In the genomic region with DNA sequence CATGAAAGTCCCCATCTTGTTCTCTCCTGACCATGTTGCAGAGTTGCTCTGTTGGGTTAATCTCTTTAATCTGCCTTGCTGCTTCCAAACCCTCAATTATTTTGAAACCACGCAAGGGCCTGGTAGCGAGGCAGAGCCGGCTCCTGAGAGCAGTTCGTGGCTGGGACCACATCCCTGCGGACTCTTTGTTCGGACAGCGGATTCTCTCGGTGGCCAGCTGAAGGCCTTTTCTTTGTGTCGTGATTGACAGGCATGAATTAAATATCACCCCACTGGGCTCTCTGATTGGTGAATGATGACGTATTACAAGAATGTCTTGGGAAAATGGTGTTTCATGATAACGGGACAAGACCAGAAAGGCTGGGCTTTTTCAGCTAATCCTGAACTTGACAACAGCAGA, we compare ENCODE assay signal across 16 cellular contexts.
DNase-seq lines count a peak whose midpoint lies in the region; ATAC-seq and TF ChIP-seq lines count a peak whose summit lies in the region.
"Had no signal": no experiment of that assay in that cellular context is flagged by ENCODE, and none has a peak within 500 bp of the region (broad histone marks: within the 10 kb centered on the region; RNA-seq: fewer than 3 reads in every experiment).

No MANE protein-coding gene starts in this region.

- H3K4me3 ChIP-seq in iPS-20b (ENCODE audit: low read length), result no peak overlapping the region
- H3K4me3 ChIP-seq: BLaER1, body of pancreas, tibial artery had no signal

- no peak for TF ChIP-seq CTCF in osteocyte (IDR thresholded peaks at IDR 0.05)

- peak; percentile 7 for DNase-seq in M059J (ENCODE audit: low read depth)
- DNase-seq in anterior cingulate cortex (lab: John Stamatoyannopoulos, UW), result peak in 53 of 58 donors; percentile 2 to 88 (median 51)
- DNase-seq in pons (ENCODE audit: low spot score), result peak; percentile 97
- DNase-seq in activated CD4-positive, alpha-beta T cell treated with anti-CD3 and anti-CD28 coated beads, Interleukin-2, amount 10 ng/mL, durations not matched to agents 7 days and 5 days, result no peak
- DNase-seq in activated CD8-positive, alpha-beta memory T cell treated with anti-CD3 and anti-CD28 coated beads, Interleukin-2, amount 10 ng/mL, durations not matched to agents 7 days and 5 days, result no peak
- DNase-seq in osteocyte (ENCODE audit: extremely low spot score, unreplicated experiment), result no peak
- DNase-seq: activated naive CD4-positive, alpha-beta T cell treated with anti-CD3 and anti-CD28 coated beads, Interleukin-2, amount 10 ng/mL, durations not matched to agents 7 days and 5 days; body of pancreas; cortex of kidney; MV-4-11; NCI-H774; tibial artery had no signal

- H3K9ac ChIP-seq in iPS-20b (ENCODE audit: low read depth, low read length), result peak overlapping the region; percentile 54; the same call in 1 of the 2 replicates
- H3K9ac ChIP-seq: BLaER1 had no signal

- CTCF ChIA-PET in activated CD4-positive, alpha-beta T cell treated with anti-CD3 and anti-CD28 coated beads, Interleukin-2, amount 10 ng/mL, durations not matched to agents 7 days and 5 days (lab: Charles Lee), result no interaction called here
- CTCF ChIA-PET in activated CD8-positive, alpha-beta memory T cell treated with anti-CD3 and anti-CD28 coated beads, Interleukin-2, amount 10 ng/mL, durations not matched to agents 7 days and 5 days (lab: Charles Lee), result no interaction called here

- no peak overlapping the region for H3K27ac Mint-ChIP-seq in activated CD4-positive, alpha-beta T cell treated with anti-CD3 and anti-CD28 coated beads, Interleukin-2, amount 10 ng/mL, durations not matched to agents 7 days and 5 days
- no peak overlapping the region for H3K27ac Mint-ChIP-seq in activated CD8-positive, alpha-beta memory T cell treated with anti-CD3 and anti-CD28 coated beads, Interleukin-2, amount 10 ng/mL, durations not matched to agents 7 days and 5 days
- no peak overlapping the region for H3K27ac Mint-ChIP-seq in osteocyte (ENCODE audit: unreplicated experiment)
- H3K27ac Mint-ChIP-seq: activated naive CD4-positive, alpha-beta T cell treated with anti-CD3 and anti-CD28 coated beads, Interleukin-2, amount 10 ng/mL, durations not matched to agents 7 days and 5 days; stimulated activated effector memory CD8-positive, alpha-beta T cell treated with anti-CD3 and anti-CD28 coated beads, Interleukin-12 subunit alpha, Interleukin-12 subunit beta, amount 100 ng/mL, for 72 hours had no signal

- peaks cover 3% of the 10 kb centered on the region; the same call in 1 of the 2 replicates for H3K4me1 ChIP-seq in iPS-20b (ENCODE audit: insufficient read depth, low read length)
- H3K4me1 ChIP-seq: BLaER1, body of pancreas, tibial artery had no signal

- H3K27me3 ChIP-seq in iPS-20b (ENCODE audit: insufficient read depth, low read length), result no peaks in the 10 kb centered on the region
- H3K27me3 ChIP-seq: BLaER1, body of pancreas, tibial artery had no signal

- no peaks in the 10 kb centered on the region for H3K36me3 Mint-ChIP-seq in activated CD4-positive, alpha-beta T cell treated with anti-CD3 and anti-CD28 coated beads, Interleukin-2, amount 10 ng/mL, durations not matched to agents 7 days and 5 days (ENCODE audit: low read depth)
- H3K36me3 Mint-ChIP-seq in activated CD8-positive, alpha-beta memory T cell treated with anti-CD3 and anti-CD28 coated beads, Interleukin-2, amount 10 ng/mL, durations not matched to agents 7 days and 5 days, result no peaks in the 10 kb centered on the region
- H3K36me3 Mint-ChIP-seq in osteocyte (ENCODE audit: unreplicated experiment), result no peaks in the 10 kb centered on the region
- H3K36me3 Mint-ChIP-seq: activated naive CD4-positive, alpha-beta T cell treated with anti-CD3 and anti-CD28 coated beads, Interleukin-2, amount 10 ng/mL, durations not matched to agents 7 days and 5 days; stimulated activated effector memory CD8-positive, alpha-beta T cell treated with anti-CD3 and anti-CD28 coated beads, Interleukin-12 subunit alpha, Interleukin-12 subunit beta, amount 100 ng/mL, for 72 hours had no signal

- H3K27ac ChIP-seq in iPS-20b (ENCODE audit: low read length), result no peak overlapping the region
- H3K27ac ChIP-seq: BLaER1, body of pancreas, tibial artery had no signal

- H3K9me3 Mint-ChIP-seq in activated CD4-positive, alpha-beta T cell treated with anti-CD3 and anti-CD28 coated beads, Interleukin-2, amount 10 ng/mL, durations not matched to agents 7 days and 5 days, result peaks cover 6% of the 10 kb centered on the region
- H3K9me3 Mint-ChIP-seq in activated CD8-positive, alpha-beta memory T cell treated with anti-CD3 and anti-CD28 coated beads, Interleukin-2, amount 10 ng/mL, durations not matched to agents 7 days and 5 days (ENCODE audit: low read depth), result no peaks in the 10 kb centered on the region
- H3K9me3 Mint-ChIP-seq in osteocyte (ENCODE audit: unreplicated experiment), result no peaks in the 10 kb centered on the region
- H3K9me3 Mint-ChIP-seq: activated naive CD4-positive, alpha-beta T cell treated with anti-CD3 and anti-CD28 coated beads, Interleukin-2, amount 10 ng/mL, durations not matched to agents 7 days and 5 days; stimulated activated effector memory CD8-positive, alpha-beta T cell treated with anti-CD3 and anti-CD28 coated beads, Interleukin-12 subunit alpha, Interleukin-12 subunit beta, amount 100 ng/mL, for 72 hours had no signal

- POLR2A ChIA-PET in activated CD4-positive, alpha-beta T cell treated with anti-CD3 and anti-CD28 coated beads, Interleukin-2, amount 10 ng/mL, durations not matched to agents 7 days and 5 days (lab: Charles Lee), result interaction anchor here (0.6 kb wide), 1 partner anchor 37 kb away, joined by 7 read pairs; no protein-coding TSS in a partner anchor

- no peak for ATAC-seq in activated CD8-positive, alpha-beta memory T cell treated with anti-CD3 and anti-CD28 coated beads, Interleukin-2, amount 10 ng/mL, durations not matched to agents 7 days and 5 days
- ATAC-seq in GM19455 (IDR thresholded peaks at IDR 0.05; ENCODE audit: unreplicated experiment), result no peak
- ATAC-seq: body of pancreas; stimulated activated effector memory CD8-positive, alpha-beta T cell treated with anti-CD3 and anti-CD28 coated beads, Interleukin-12 subunit alpha, Interleukin-12 subunit beta, amount 100 ng/mL, for 72 hours had no signal

- H3K9me3 ChIP-seq in iPS-20b (ENCODE audit: insufficient read depth, low read depth, low read length), result no peaks in the 10 kb centered on the region
- H3K9me3 ChIP-seq: BLaER1, body of pancreas, tibial artery had no signal

- H3K27me3 Mint-ChIP-seq in activated CD4-positive, alpha-beta T cell treated with anti-CD3 and anti-CD28 coated beads, Interleukin-2, amount 10 ng/mL, durations not matched to agents 7 days and 5 days, result no peaks in the 10 kb centered on the region
- H3K27me3 Mint-ChIP-seq in activated CD8-positive, alpha-beta memory T cell treated with anti-CD3 and anti-CD28 coated beads, Interleukin-2, amount 10 ng/mL, durations not matched to agents 7 days and 5 days, result no peaks in the 10 kb centered on the region
- no peaks in the 10 kb centered on the region for H3K27me3 Mint-ChIP-seq in osteocyte (ENCODE audit: unreplicated experiment)
- H3K27me3 Mint-ChIP-seq: activated naive CD4-positive, alpha-beta T cell treated with anti-CD3 and anti-CD28 coated beads, Interleukin-2, amount 10 ng/mL, durations not matched to agents 7 days and 5 days had no signal

- H3K4me3 Mint-ChIP-seq in activated CD4-positive, alpha-beta T cell treated with anti-CD3 and anti-CD28 coated beads, Interleukin-2, amount 10 ng/mL, durations not matched to agents 7 days and 5 days, result no peak overlapping the region
- no peak overlapping the region for H3K4me3 Mint-ChIP-seq in activated CD8-positive, alpha-beta memory T cell treated with anti-CD3 and anti-CD28 coated beads, Interleukin-2, amount 10 ng/mL, durations not matched to agents 7 days and 5 days
- no peak overlapping the region for H3K4me3 Mint-ChIP-seq in osteocyte (ENCODE audit: unreplicated experiment)
- H3K4me3 Mint-ChIP-seq: activated naive CD4-positive, alpha-beta T cell treated with anti-CD3 and anti-CD28 coated beads, Interleukin-2, amount 10 ng/mL, durations not matched to agents 7 days and 5 days; stimulated activated effector memory CD8-positive, alpha-beta T cell treated with anti-CD3 and anti-CD28 coated beads, Interleukin-12 subunit alpha, Interleukin-12 subunit beta, amount 100 ng/mL, for 72 hours had no signal

- H3K4me1 Mint-ChIP-seq in activated CD4-positive, alpha-beta T cell treated with anti-CD3 and anti-CD28 coated beads, Interleukin-2, amount 10 ng/mL, durations not matched to agents 7 days and 5 days, result no peaks in the 10 kb centered on the region
- H3K4me1 Mint-ChIP-seq in activated CD8-positive, alpha-beta memory T cell treated with anti-CD3 and anti-CD28 coated beads, Interleukin-2, amount 10 ng/mL, durations not matched to agents 7 days and 5 days, result peaks cover 2% of the 10 kb centered on the region
- H3K4me1 Mint-ChIP-seq in osteocyte (ENCODE audit: unreplicated experiment), result peaks cover 7% of the 10 kb centered on the region
- H3K4me1 Mint-ChIP-seq: activated naive CD4-positive, alpha-beta T cell treated with anti-CD3 and anti-CD28 coated beads, Interleukin-2, amount 10 ng/mL, durations not matched to agents 7 days and 5 days; stimulated activated effector memory CD8-positive, alpha-beta T cell treated with anti-CD3 and anti-CD28 coated beads, Interleukin-12 subunit alpha, Interleukin-12 subunit beta, amount 100 ng/mL, for 72 hours had no signal

- H3K36me3 ChIP-seq in iPS-20b (ENCODE audit: insufficient read depth, low read depth, low read length), result no peaks in the 10 kb centered on the region
- H3K36me3 ChIP-seq: BLaER1, tibial artery had no signal

Comparison
In these comparisons a context has a peak if more than half of its experiments do, and no peak if none do; other contexts are left out.
1. DNase-seq: peak in M059J (single experiment), anterior cingulate cortex (53 of 58) and pons (single experiment); none in activated CD4-positive, alpha-beta T cell treated with anti-CD3 and anti-CD28 coated beads, Interleukin-2, amount 10 ng/mL, durations not matched to agents 7 days and 5 days (single experiment), activated CD8-positive, alpha-beta memory T cell treated with anti-CD3 and anti-CD28 coated beads, Interleukin-2, amount 10 ng/mL, durations not matched to agents 7 days and 5 days (single experiment) and osteocyte (single experiment).